In genomic region chr7:28956608-28957063, GRCh38 we compare ENCODE assay signal across 8 cellular contexts. TPM values are rescaled to one million over a fixed set of nuclear protein-coding genes. Genes with fewer than 3 reads are reported as not detected.
DNase-seq lines count a peak whose midpoint lies in the region; ATAC-seq and TF ChIP-seq lines count a peak whose summit lies in the region.

No MANE protein-coding gene starts in this region.

- peaks cover 44% of the 10 kb centered on the region for H3K4me1 Mint-ChIP-seq in type B pancreatic cell (ENCODE audit: unreplicated experiment)

- H3K27me3 ChIP-seq in HAP-1 (ENCODE audit: low read depth) (no peaks in the 10 kb centered on the region), esophagus (ENCODE audit: control insufficient read depth in 1 of 2, insufficient read depth in 2 of 2, low read length in 2 of 2) (no peaks in the 10 kb centered on the region)

- H3K27ac ChIP-seq in RWPE1 (no peak overlapping the region), esophagus (ENCODE audit: low read depth in 2 of 2, low read length in 1 of 2) (peak overlapping the region; percentile 29 to 81)

- H3K4me1 ChIP-seq in HAP-1 (peaks cover 2% of the 10 kb centered on the region; the same call in 1 of the 2 replicates), esophagus (ENCODE audit: control insufficient read depth in 2 of 2, insufficient read depth in 2 of 2, low read length in 1 of 2) (peaks cover 0 to 27% of the 10 kb centered on the region in 2 donors)

- H3K36me3 Mint-ChIP-seq in type B pancreatic cell: peaks cover 4% of the 10 kb centered on the region

- CTCF ChIA-PET in RWPE1 (lab: Yijun Ruan, JAX): interaction anchor here (0.5 to 4.6 kb wide), 35 partner anchors 19 to 1085 kb away, joined by 3 to 37 read pairs (median 3); partner anchors contain the start of gene CPVL

- no peak for ATAC-seq in HG02571 (IDR thresholded peaks at IDR 0.05; ENCODE audit: unreplicated experiment)

- in situ Hi-C loops in HAP-1 (cut with MboI; ENCODE audit: low sequenced_read_pairs): no loop called here

- H3K27me3 Mint-ChIP-seq in type B pancreatic cell: peaks cover 33% of the 10 kb centered on the region

- H3K36me3 ChIP-seq in HAP-1 (replicated peaks) (no peaks in the 10 kb centered on the region), esophagus (ENCODE audit: control insufficient read depth in 2 of 2, insufficient read depth in 2 of 2, low read length in 1 of 2) (no peaks in the 10 kb centered on the region)

- 1% methylated on average over 33 to 39 of the region's 39 CpGs for WGBS in esophagus, 2 donors

- peak overlapping the region; percentile 38 for H3K4me3 ChIP-seq in HAP-1
- peak overlapping the region; percentile 53 to 60 for H3K4me3 ChIP-seq in esophagus (ENCODE audit: low read depth in 1 of 2, low read length in 2 of 2)

- POLR2A ChIA-PET in RWPE1 (lab: Yijun Ruan, JAX; ENCODE audit: low non-redundant PET): no interaction called here

- no peaks in the 10 kb centered on the region for H3K9me3 Mint-ChIP-seq in type B pancreatic cell

- TF ChIP-seq CTCF in RWPE1 (conservative IDR thresholded peaks at IDR 0.05; ENCODE audit: low read depth): peak; percentile 52
- TF ChIP-seq CTCF in type B pancreatic cell (conservative IDR thresholded peaks at IDR 0.05): peak; percentile 68

- peak; percentile 70 for DNase-seq in AG20443 (ENCODE audit: low spot score)
- peak; percentile 22 to 70 for DNase-seq in HAP-1 (ENCODE audit: low spot score in 2 of 2)
- peak; percentile 63 for DNase-seq in RWPE1 (ENCODE audit: low spot score)
- DNase-seq in mesenteric fat pad (ENCODE audit: low spot score): peak; percentile 90
- peak; percentile 81 for DNase-seq in type B pancreatic cell (ENCODE audit: extremely low spot score, unreplicated experiment)
- DNase-seq in HCEC 1CT: no peak

- 0 out of 2 replicates have a peak, but pooled peaks cover 2% of the 10 kb centered on the region for H3K9me3 ChIP-seq in HAP-1
- no peaks in the 10 kb centered on the region for H3K9me3 ChIP-seq in esophagus (ENCODE audit: control insufficient read depth in 2 of 2, insufficient read depth in 1 of 2, low read depth in 1 of 2, low read length in 1 of 2)

- no peak overlapping the region for H3K27ac Mint-ChIP-seq in type B pancreatic cell

- peak overlapping the region; percentile 91 for H3K4me3 Mint-ChIP-seq in type B pancreatic cell

RNA-seq across cellular contexts. Expression of gene TRIL, which starts 1.5 kb away (rescaled TPM):
- polyA plus RNA-seq in esophagus: 1 to 10 TPM in 1 of 2 donors, under 1 TPM in 1; 0.55 to 1.2 TPM
- total RNA-seq in mesenteric fat pad: 3.7 TPM
- total RNA-seq in type B pancreatic cell (ENCODE audit: low replicate concordance): 3.9 and 42.9 TPM in 2 replicates
